12 cellular contexts compared by ENCODE assay signal in genomic region chr17:82317394-82318168, GRCh38. TPM values are rescaled to one million over a fixed set of nuclear protein-coding genes. Genes with fewer than 3 reads are reported as not detected.
DNase-seq lines count a peak whose midpoint lies in the region; ATAC-seq and TF ChIP-seq lines count a peak whose summit lies in the region.
"Had no signal": no experiment of that assay in that cellular context is flagged by ENCODE, and none has a peak within 500 bp of the region (broad histone marks: within the 10 kb centered on the region; RNA-seq: fewer than 3 reads in every experiment).

Gene CD7 (minus strand): TSS chr17:82317608. CDS start chr17:82317495, 113 bp downstream.

- no peaks in the 10 kb centered on the region for H3K9me3 Mint-ChIP-seq in activated naive CD8-positive, alpha-beta T cell treated with anti-CD3 and anti-CD28 coated beads for 36 hours
- H3K9me3 Mint-ChIP-seq: H9 had no signal

- DNase-seq in GDM1 (lab: John Stamatoyannopoulos, UW) (peak; percentile 16), NCI-H524 (lab: John Stamatoyannopoulos, UW) (no peak), NCI-H1694 (lab: John Stamatoyannopoulos, UW) (no peak)
- peak; percentile 76 to 80 for DNase-seq in activated CD4-positive, alpha-beta T cell treated with anti-CD3 and anti-CD28 coated beads, Interleukin-2, amount 50 U/mL, for 48 hours
- peak; percentile 79 for DNase-seq in activated naive CD8-positive, alpha-beta T cell treated with anti-CD3 and anti-CD28 coated beads for 36 hours
- peak; percentile 61 for DNase-seq in stimulated activated CD4-positive, alpha-beta T cell treated with anti-CD3 and anti-CD28 coated beads, Interleukin-12 subunit alpha, Interleukin-12 subunit beta, amount 100 ng/mL, for 4 hours
- DNase-seq: cerebellar nuclear complex, H9 had no signal

- H3K9me3 ChIP-seq in gastroesophageal sphincter: no peaks in the 10 kb centered on the region

- peak within 1 kb of the TSS in 1 of 2 donors; percentile 14 for H3K4me3 ChIP-seq in gastroesophageal sphincter

- ATAC-seq in gastroesophageal sphincter: no peak
- ATAC-seq in GM21717 (IDR thresholded peaks at IDR 0.05; ENCODE audit: unreplicated experiment): no peak

- H3K27me3 Mint-ChIP-seq in activated naive CD8-positive, alpha-beta T cell treated with anti-CD3 and anti-CD28 coated beads for 36 hours: peaks cover 4% of the 10 kb centered on the region

- no peaks in the 10 kb centered on the region for H3K36me3 ChIP-seq in gastroesophageal sphincter

- H3K27ac Mint-ChIP-seq in activated naive CD8-positive, alpha-beta T cell treated with anti-CD3 and anti-CD28 coated beads for 36 hours: peak within 1 kb of the TSS; percentile 93
- H3K27ac Mint-ChIP-seq: B cell, H9 had no signal

- TF ChIP-seq CTCF in gastroesophageal sphincter (IDR thresholded peaks at IDR 0.05): no peak

- no peak within 1 kb of the TSS for H3K27ac ChIP-seq in gastroesophageal sphincter

- no CpG with 5 or more reads among the region's 26 CpGs for WGBS in gastroesophageal sphincter (ENCODE audit: low coverage in 1 of 2), 2 donors

- TF ChIP-seq POLR2A in gastroesophageal sphincter (IDR thresholded peaks at IDR 0.05): no peak

- peaks cover 38% of the 10 kb centered on the region for H3K36me3 Mint-ChIP-seq in activated naive CD8-positive, alpha-beta T cell treated with anti-CD3 and anti-CD28 coated beads for 36 hours

- peak within 1 kb of the TSS; percentile 95 for H3K4me3 Mint-ChIP-seq in activated naive CD8-positive, alpha-beta T cell treated with anti-CD3 and anti-CD28 coated beads for 36 hours
- H3K4me3 Mint-ChIP-seq: B cell had no signal

- H3K4me1 Mint-ChIP-seq in activated naive CD8-positive, alpha-beta T cell treated with anti-CD3 and anti-CD28 coated beads for 36 hours: peaks cover 23% of the 10 kb centered on the region

- no peak for TF ChIP-seq EP300 in gastroesophageal sphincter (IDR thresholded peaks at IDR 0.05)

- H3K27me3 ChIP-seq in gastroesophageal sphincter: peaks cover 67% of the 10 kb centered on the region

- peaks cover 0 to 24% (median 10%) of the 10 kb centered on the region in 3 donors for H3K4me1 ChIP-seq in gastroesophageal sphincter

RNA-seq across cellular contexts. Expression of gene CD7, which starts in this region (rescaled TPM):
- total RNA-seq in activated naive CD8-positive, alpha-beta T cell treated with anti-CD3 and anti-CD28 coated beads for 36 hours: 100 to 1,000 TPM; 291 to 293 TPM
- total RNA-seq in gastroesophageal sphincter: 1 to 10 TPM in 1 of 4 donors, under 1 TPM in 2, not detected in 1; 0.58 to 1.7 (median 0.94) TPM
- total RNA-seq: NCI-H460 had no signal

Comparison
In these comparisons a context has a peak if more than half of its experiments do, and no peak if none do; other contexts are left out.
1. RNA of gene CD7 (total RNA-seq): 291 to 293 TPM in activated naive CD8-positive, alpha-beta T cell treated with anti-CD3 and anti-CD28 coated beads for 36 hours; 0.58 to 1.7 TPM in gastroesophageal sphincter; every median in the first group is over 100 times any median in the second.
2. DNase-seq: peak in GDM1 (single experiment), activated CD4-positive, alpha-beta T cell treated with anti-CD3 and anti-CD28 coated beads, Interleukin-2, amount 50 U/mL, for 48 hours (2 of 2), activated naive CD8-positive, alpha-beta T cell treated with anti-CD3 and anti-CD28 coated beads for 36 hours (single experiment) and stimulated activated CD4-positive, alpha-beta T cell treated with anti-CD3 and anti-CD28 coated beads, Interleukin-12 subunit alpha, Interleukin-12 subunit beta, amount 100 ng/mL, for 4 hours (single experiment); none in NCI-H524 (0 of 2) and NCI-H1694 (single experiment).